17 cellular contexts compared by ENCODE assay signal in genomic region chr15:91660174-91660649, GRCh38.
DNase-seq lines count a peak whose midpoint lies in the region; ATAC-seq and TF ChIP-seq lines count a peak whose summit lies in the region.
"Had no signal": no experiment of that assay in that cellular context is flagged by ENCODE, and none has a peak within 500 bp of the region (broad histone marks: within the 10 kb centered on the region; RNA-seq: fewer than 3 reads in every experiment).

No MANE protein-coding gene starts in this region.

- CTCF ChIA-PET in activated naive CD4-positive, alpha-beta T cell treated with anti-CD3 and anti-CD28 coated beads, Interleukin-2, amount 10 ng/mL, durations not matched to agents 7 days and 5 days (lab: Charles Lee): no interaction called here
- CTCF ChIA-PET in activated CD4-positive, alpha-beta T cell treated with anti-CD3 and anti-CD28 coated beads, Interleukin-2, amount 10 ng/mL, durations not matched to agents 7 days and 5 days (lab: Charles Lee): no interaction called here

- peaks cover 31% of the 10 kb centered on the region for H3K4me1 Mint-ChIP-seq in activated naive CD4-positive, alpha-beta T cell treated with anti-CD3 and anti-CD28 coated beads, Interleukin-2, amount 10 ng/mL, durations not matched to agents 7 days and 5 days
- peaks cover 8% of the 10 kb centered on the region for H3K4me1 Mint-ChIP-seq in central memory CD8-positive, alpha-beta T cell
- H3K4me1 Mint-ChIP-seq in progenitor cell of endocrine pancreas (ENCODE audit: low read depth) (no peaks in the 10 kb centered on the region), HFFc6 (ENCODE audit: low read depth) (no peaks in the 10 kb centered on the region)
- H3K4me1 Mint-ChIP-seq in activated CD4-positive, alpha-beta T cell treated with anti-CD3 and anti-CD28 coated beads, Interleukin-2, amount 10 ng/mL, durations not matched to agents 7 days and 5 days: peaks cover 20% of the 10 kb centered on the region

- H3K36me3 Mint-ChIP-seq in activated naive CD4-positive, alpha-beta T cell treated with anti-CD3 and anti-CD28 coated beads, Interleukin-2, amount 10 ng/mL, durations not matched to agents 7 days and 5 days: peaks cover 3% of the 10 kb centered on the region
- peaks cover 2% of the 10 kb centered on the region for H3K36me3 Mint-ChIP-seq in central memory CD8-positive, alpha-beta T cell (ENCODE audit: insufficient read depth)
- H3K36me3 Mint-ChIP-seq in progenitor cell of endocrine pancreas (ENCODE audit: insufficient read depth) (no peaks in the 10 kb centered on the region), HFFc6 (ENCODE audit: low read depth) (no peaks in the 10 kb centered on the region)
- H3K36me3 Mint-ChIP-seq in activated CD4-positive, alpha-beta T cell treated with anti-CD3 and anti-CD28 coated beads, Interleukin-2, amount 10 ng/mL, durations not matched to agents 7 days and 5 days (ENCODE audit: low read depth): peaks cover 2% of the 10 kb centered on the region

- peak overlapping the region; percentile 6 for H3K27ac Mint-ChIP-seq in activated naive CD4-positive, alpha-beta T cell treated with anti-CD3 and anti-CD28 coated beads, Interleukin-2, amount 10 ng/mL, durations not matched to agents 7 days and 5 days
- no peak overlapping the region for H3K27ac Mint-ChIP-seq in central memory CD8-positive, alpha-beta T cell (ENCODE audit: low read depth)
- H3K27ac Mint-ChIP-seq in progenitor cell of endocrine pancreas: peak overlapping the region; percentile 42
- no peak overlapping the region for H3K27ac Mint-ChIP-seq in activated CD4-positive, alpha-beta T cell treated with anti-CD3 and anti-CD28 coated beads, Interleukin-2, amount 10 ng/mL, durations not matched to agents 7 days and 5 days
- no peak overlapping the region for H3K27ac Mint-ChIP-seq in HFFc6
- H3K27ac Mint-ChIP-seq: activated T-helper 17 cell treated with anti-CD3 and anti-CD28 coated beads, Interleukin-2, amount 50 U/mL, for 72 hours; CD4-positive, alpha-beta T cell had no signal

- peaks cover 8% of the 10 kb centered on the region for H3K9me3 Mint-ChIP-seq in activated naive CD4-positive, alpha-beta T cell treated with anti-CD3 and anti-CD28 coated beads, Interleukin-2, amount 10 ng/mL, durations not matched to agents 7 days and 5 days
- no peaks in the 10 kb centered on the region for H3K9me3 Mint-ChIP-seq in central memory CD8-positive, alpha-beta T cell
- H3K9me3 Mint-ChIP-seq in progenitor cell of endocrine pancreas (ENCODE audit: low read depth): peaks cover 3% of the 10 kb centered on the region
- peaks cover 6% of the 10 kb centered on the region for H3K9me3 Mint-ChIP-seq in activated CD4-positive, alpha-beta T cell treated with anti-CD3 and anti-CD28 coated beads, Interleukin-2, amount 10 ng/mL, durations not matched to agents 7 days and 5 days
- H3K9me3 Mint-ChIP-seq in HFFc6: peaks cover 32% of the 10 kb centered on the region
- H3K9me3 Mint-ChIP-seq: activated T-helper 17 cell treated with anti-CD3 and anti-CD28 coated beads, Interleukin-2, amount 50 U/mL, for 72 hours had no signal

- peak; percentile 22 for ATAC-seq in central memory CD8-positive, alpha-beta T cell (replicated peaks; ENCODE audit: extremely low read depth, poor library complexity, severe bottlenecking)
- ATAC-seq: activated T-helper 17 cell treated with anti-CD3 and anti-CD28 coated beads, Interleukin-2, amount 50 U/mL, for 72 hours; esophagus mucosa; stimulated activated naive CD8-positive, alpha-beta T cell treated with anti-CD3 and anti-CD28 coated beads, Interleukin-15, Interleukin-2, amounts not matched to agents 100 U/mL and 50 U/mL, for 24 hours had no signal

- TF ChIP-seq CTCF in progenitor cell of endocrine pancreas (IDR thresholded peaks at IDR 0.05; ENCODE audit: unreplicated experiment): no peak
- no peak for TF ChIP-seq CTCF in HFFc6 (IDR thresholded peaks at IDR 0.05)

- peaks cover 33% of the 10 kb centered on the region for H3K27me3 Mint-ChIP-seq in activated naive CD4-positive, alpha-beta T cell treated with anti-CD3 and anti-CD28 coated beads, Interleukin-2, amount 10 ng/mL, durations not matched to agents 7 days and 5 days
- H3K27me3 Mint-ChIP-seq in central memory CD8-positive, alpha-beta T cell: peaks cover 59% of the 10 kb centered on the region
- H3K27me3 Mint-ChIP-seq in progenitor cell of endocrine pancreas: peaks cover 8% of the 10 kb centered on the region
- H3K27me3 Mint-ChIP-seq in activated CD4-positive, alpha-beta T cell treated with anti-CD3 and anti-CD28 coated beads, Interleukin-2, amount 10 ng/mL, durations not matched to agents 7 days and 5 days: peaks cover 39% of the 10 kb centered on the region
- no peaks in the 10 kb centered on the region for H3K27me3 Mint-ChIP-seq in HFFc6 (ENCODE audit: insufficient read depth)

- POLR2A ChIA-PET in activated CD4-positive, alpha-beta T cell treated with anti-CD3 and anti-CD28 coated beads, Interleukin-2, amount 10 ng/mL, durations not matched to agents 7 days and 5 days (lab: Charles Lee): no interaction called here

- no peak overlapping the region for H3K4me3 Mint-ChIP-seq in activated naive CD4-positive, alpha-beta T cell treated with anti-CD3 and anti-CD28 coated beads, Interleukin-2, amount 10 ng/mL, durations not matched to agents 7 days and 5 days
- no peak overlapping the region for H3K4me3 Mint-ChIP-seq in central memory CD8-positive, alpha-beta T cell
- H3K4me3 Mint-ChIP-seq in progenitor cell of endocrine pancreas (ENCODE audit: low read depth) (no peak overlapping the region), HFFc6 (no peak overlapping the region)
- H3K4me3 Mint-ChIP-seq in activated CD4-positive, alpha-beta T cell treated with anti-CD3 and anti-CD28 coated beads, Interleukin-2, amount 10 ng/mL, durations not matched to agents 7 days and 5 days: no peak overlapping the region
- H3K4me3 Mint-ChIP-seq: activated T-helper 17 cell treated with anti-CD3 and anti-CD28 coated beads, Interleukin-2, amount 50 U/mL, for 72 hours; CD4-positive, alpha-beta T cell had no signal

- DNase-seq in activated naive CD4-positive, alpha-beta T cell treated with anti-CD3 and anti-CD28 coated beads, Interleukin-2, amount 10 ng/mL, durations not matched to agents 7 days and 5 days: peak; percentile 32
- DNase-seq in activated naive CD4-positive, alpha-beta T cell treated with Interleukin-2 at 50 U/mL for 16 hours: no peak
- peak; percentile 1 for DNase-seq in NCI-H2107 (lab: John Stamatoyannopoulos, UW)
- DNase-seq in central memory CD8-positive, alpha-beta T cell (ENCODE audit: low spot score in 2 of 2): no peak
- no peak for DNase-seq in progenitor cell of endocrine pancreas (ENCODE audit: low spot score, unreplicated experiment)
- DNase-seq in activated CD4-positive, alpha-beta T cell treated with anti-CD3 and anti-CD28 coated beads, Interleukin-2, amount 10 ng/mL, durations not matched to agents 7 days and 5 days: no peak
- no peak for DNase-seq in NCI-H524 (lab: John Stamatoyannopoulos, UW)
- DNase-seq in HFFc6: no peak
- DNase-seq: ACHN; CD4-positive, alpha-beta T cell; IMR-90; MV-4-11; ovary; stimulated activated naive CD8-positive, alpha-beta T cell treated with anti-CD3 and anti-CD28 coated beads, Interleukin-15, Interleukin-2, amounts not matched to agents 100 U/mL and 50 U/mL, for 24 hours; trophoblast cell had no signal

Comparison
In these comparisons a context has a peak if more than half of its experiments do, and no peak if none do; other contexts are left out.
1. DNase-seq: peak in activated naive CD4-positive, alpha-beta T cell treated with anti-CD3 and anti-CD28 coated beads, Interleukin-2, amount 10 ng/mL, durations not matched to agents 7 days and 5 days (single experiment) and NCI-H2107 (single experiment); none in activated naive CD4-positive, alpha-beta T cell treated with Interleukin-2 at 50 U/mL for 16 hours (single experiment), central memory CD8-positive, alpha-beta T cell (0 of 2), progenitor cell of endocrine pancreas (single experiment), activated CD4-positive, alpha-beta T cell treated with anti-CD3 and anti-CD28 coated beads, Interleukin-2, amount 10 ng/mL, durations not matched to agents 7 days and 5 days (single experiment), NCI-H524 (0 of 2) and HFFc6 (single experiment).
2. H3K27ac Mint-ChIP-seq: peak in activated naive CD4-positive, alpha-beta T cell treated with anti-CD3 and anti-CD28 coated beads, Interleukin-2, amount 10 ng/mL, durations not matched to agents 7 days and 5 days (single experiment) and progenitor cell of endocrine pancreas (single experiment); none in central memory CD8-positive, alpha-beta T cell (single experiment), activated CD4-positive, alpha-beta T cell treated with anti-CD3 and anti-CD28 coated beads, Interleukin-2, amount 10 ng/mL, durations not matched to agents 7 days and 5 days (single experiment) and HFFc6 (single experiment).